In genomic region chr10:118508863-118509262, GRCh38 we compare ENCODE assay signal across 2 cellular contexts.
TF ChIP-seq lines count a peak whose summit lies in the region.

No MANE protein-coding gene starts in this region.

TF ChIP-seq in SK-N-SH, 30 proteins besides CTCF, POLR2A, EP300 and RAD21 (continued from another document):
- no peak for TF ChIP-seq JUND (IDR thresholded peaks at IDR 0.05)

TF ChIP-seq in K562, 482 proteins besides CTCF, POLR2A, EP300 and RAD21 (continued from another document):
- TF ChIP-seq ZNF263 (CRISPR knock-in tag; IDR thresholded peaks at IDR 0.05; ENCODE audit: borderline replicate concordance) (no peak), ZNF668 (CRISPR knock-in tag; IDR thresholded peaks at IDR 0.05) (no peak), FOSL1 (tag; conservative IDR thresholded peaks at IDR 0.05) (peak; percentile 45), TRIM25 (IDR thresholded peaks at IDR 0.05; ENCODE audit: borderline replicate concordance) (no peak)
TF ChIP-seq in K562: peak in this region for 2.
